ENCODE assay signal across 8 cellular contexts in the genomic region with DNA sequence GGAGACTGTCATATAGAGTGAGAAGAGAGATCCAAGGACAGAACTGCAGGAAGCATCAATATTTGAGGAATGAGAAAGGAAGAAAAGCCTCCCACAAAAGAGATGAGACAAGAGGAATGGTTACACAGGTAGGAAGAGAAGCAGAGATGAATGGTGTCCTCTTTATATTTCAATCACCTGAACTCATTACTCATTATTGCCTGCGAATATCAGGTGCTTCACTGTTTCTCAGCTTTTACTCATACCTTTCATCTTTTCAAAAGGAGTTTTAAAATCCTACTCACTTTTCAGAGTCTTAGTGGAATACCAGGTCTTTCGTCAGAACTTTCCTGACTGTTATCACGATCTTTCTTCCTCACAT. TPM values are rescaled to one million over a fixed set of nuclear protein-coding genes. Genes with fewer than 3 reads are reported as not detected.
DNase-seq lines count a peak whose midpoint lies in the region; ATAC-seq, FAIRE-seq and TF ChIP-seq lines count a peak whose summit lies in the region.

No MANE protein-coding gene starts in this region.

- H3K4me1 ChIP-seq in A549 (no peaks in the 10 kb centered on the region), KMS-11 (ENCODE audit: low read depth, poor library complexity, severe bottlenecking) (peaks cover 16% of the 10 kb centered on the region), esophagus (ENCODE audit: control insufficient read depth in 2 of 2, insufficient read depth in 2 of 2, low read length in 1 of 2) (no peaks in the 10 kb centered on the region), smooth muscle cell (ENCODE audit: low read depth) (peaks cover 17% of the 10 kb centered on the region)

- ATAC-seq in A549 (no peak), GM19467 (IDR thresholded peaks at IDR 0.05; ENCODE audit: unreplicated experiment) (peak; percentile 27)

- H2AFZ ChIP-seq in KMS-11 (ENCODE audit: low read depth) (peak overlapping the region; percentile 88), smooth muscle cell (ENCODE audit: low read depth) (peak overlapping the region; percentile 79)

- no peak for TF ChIP-seq RAD21 in A549 (conservative IDR thresholded peaks at IDR 0.05 in 1 of 2, IDR thresholded peaks at IDR 0.05 in 1 of 2)

- H3F3A ChIP-seq in smooth muscle cell (ENCODE audit: low read depth), result no peaks in the 10 kb centered on the region

- CTCF ChIA-PET in A549 (lab: Yijun Ruan, JAX), result interaction anchor here (0.6 kb wide), 1 partner anchor 298 kb away, joined by 3 read pairs; no protein-coding TSS in a partner anchor

- no peak for TF ChIP-seq EP300 in A549 (IDR thresholded peaks at IDR 0.05)

- H3K79me2 ChIP-seq in KMS-11 (ENCODE audit: insufficient read depth, low read depth), result no peaks in the 10 kb centered on the region
- no peaks in the 10 kb centered on the region for H3K79me2 ChIP-seq in smooth muscle cell (ENCODE audit: low read depth)

- WGBS in A549 (ENCODE audit: missing lambda C conversion rate), result 85% methylated on average over 3 of the region's 3 CpGs
- 36 to 41% methylated on average over 3 of the region's 3 CpGs for WGBS in esophagus, 2 donors
- 26% methylated on average over 3 of the region's 3 CpGs for WGBS in smooth muscle cell (ENCODE audit: low lambda C conversion rate)

- no peaks in the 10 kb centered on the region for H3K9me3 ChIP-seq in A549
- no peaks in the 10 kb centered on the region for H3K9me3 ChIP-seq in esophagus (ENCODE audit: control insufficient read depth in 2 of 2, insufficient read depth in 1 of 2, low read depth in 1 of 2, low read length in 1 of 2)
- no peaks in the 10 kb centered on the region for H3K9me3 ChIP-seq in smooth muscle cell (replicated peaks; ENCODE audit: low read depth)

- FAIRE-seq in A549 (lab: Jason Lieb, UNC), result no peak

- H3K4me2 ChIP-seq in A549, result peak overlapping the region; percentile 53
- peak overlapping the region; percentile 77 for H3K4me2 ChIP-seq in KMS-11
- H3K4me2 ChIP-seq in smooth muscle cell, result peak overlapping the region; percentile 85

- H3K4me3 ChIP-seq in A549 (no peak overlapping the region), KMS-11 (IDR thresholded peaks at IDR 0.05; ENCODE audit: insufficient read depth, low read depth, low read length) (no peak overlapping the region), esophagus (ENCODE audit: low read depth in 1 of 2, low read length in 2 of 2) (peak overlapping the region; percentile 34 to 73), smooth muscle cell (peak overlapping the region; percentile 54)

- no peaks in the 10 kb centered on the region for H4K20me1 ChIP-seq in KMS-11 (ENCODE audit: insufficient read depth)
- no peaks in the 10 kb centered on the region for H4K20me1 ChIP-seq in smooth muscle cell (ENCODE audit: low read depth)

- TF ChIP-seq CTCF in A549 (IDR thresholded peaks at IDR 0.05) (no peak), KMS-11 (conservative IDR thresholded peaks at IDR 0.05; ENCODE audit: low read depth, low read length) (no peak), smooth muscle cell (IDR thresholded peaks at IDR 0.05; ENCODE audit: borderline replicate concordance, insufficient read depth, poor library complexity, severe bottlenecking) (no peak)

- POLR2A ChIA-PET in A549 (lab: Yijun Ruan, JAX), result no interaction called here

- H3K27me3 ChIP-seq in KMS-11 (ENCODE audit: insufficient read depth, low read depth) (no peaks in the 10 kb centered on the region), esophagus (ENCODE audit: control insufficient read depth in 1 of 2, insufficient read depth in 2 of 2, low read length in 2 of 2) (no peaks in the 10 kb centered on the region), smooth muscle cell (ENCODE audit: low read depth) (no peaks in the 10 kb centered on the region)

- H3K27ac ChIP-seq in A549 (no peak overlapping the region), KMS-11 (peak overlapping the region; percentile 18; the same call in 1 of the 2 replicates), esophagus (ENCODE audit: low read depth in 2 of 2, low read length in 1 of 2) (peak overlapping the region; percentile 1 to 22), smooth muscle cell (ENCODE audit: low read depth) (no peak overlapping the region)

- DNase-seq in A549 (ENCODE audit: low read depth in 1 of 2, low spot score in 1 of 2), result no peak
- no peak for DNase-seq in smooth muscle cell (lab: John Stamatoyannopoulos, UW; ENCODE audit: unreplicated experiment)
- no peak for DNase-seq in SKM-1 (lab: John Stamatoyannopoulos, UW; ENCODE audit: unreplicated experiment)
- DNase-seq in middle frontal gyrus (ENCODE audit: extremely low spot score, low spot score), result no peak
- no peak for DNase-seq in nucleus accumbens (lab: John Stamatoyannopoulos, UW)

- H3K36me3 ChIP-seq in KMS-11 (ENCODE audit: insufficient read depth), result no peaks in the 10 kb centered on the region
- H3K36me3 ChIP-seq in esophagus (ENCODE audit: control insufficient read depth in 2 of 2, insufficient read depth in 2 of 2, low read length in 1 of 2), result no peaks in the 10 kb centered on the region
- H3K36me3 ChIP-seq in smooth muscle cell (ENCODE audit: low read depth), result no peaks in the 10 kb centered on the region

- no peak for TF ChIP-seq POLR2A in A549 (IDR thresholded peaks at IDR 0.05; ENCODE audit: low read length)

- H3K9ac ChIP-seq in KMS-11 (peak overlapping the region; percentile 48; the same call in 1 of the 2 replicates), smooth muscle cell (ENCODE audit: low read depth) (peak overlapping the region; percentile 29)

TF ChIP-seq in A549, 52 proteins besides CTCF, POLR2A, EP300 and RAD21:
- TF ChIP-seq HOXB5 (CRISPR knock-in tag; IDR thresholded peaks at IDR 0.05) (no peak), MAFK (IDR thresholded peaks at IDR 0.05; ENCODE audit: partially characterized antibody) (no peak), ZNF302 (CRISPR knock-in tag; IDR thresholded peaks at IDR 0.05) (no peak), RFX5 (IDR thresholded peaks at IDR 0.05) (no peak)

RNA-seq across cellular contexts. Expression of a gene that starts 14.9 kb away (rescaled TPM):
- 15.6 and 29.3 TPM in 2 replicates for polyA plus RNA-seq in A549 (2011; rRNA removed)
- 7.7 and 9.7 TPM in 2 replicates for polyA plus RNA-seq in A549 (2012; cell fraction: cytosol; rRNA removed)
- 11.8 and 15.1 TPM in 2 replicates for polyA plus RNA-seq in A549 (2012; cell fraction: nucleus; rRNA removed)
- polyA plus RNA-seq in A549 (2017; fragmentation: RNase III; extraction: RNeasy Plus Mini Kit Qiagen cat#74134 plus additional on column Dnase treatment), result 12.5 to 15.3 TPM (median 12.8 TPM) in 3 replicates
- polyA minus RNA-seq in A549 (2011; rRNA and poly(A)+ RNA removed), result 22.2 and 24.9 TPM in 2 replicates
- 1 to 10 TPM; 4.1 to 8.5 TPM for polyA plus RNA-seq in esophagus
- total RNA-seq in smooth muscle cell, result 228 and 237 TPM in 2 replicates
- 133 and 163 TPM in 2 replicates for polyA plus RNA-seq in smooth muscle cell

RNA-seq across cellular contexts. Expression of a gene that starts 37.9 kb away (rescaled TPM):
- polyA plus RNA-seq in A549 (2011; rRNA removed) (7.6 and 8.8 TPM in 2 replicates), A549 (2017; fragmentation: RNase III; extraction: RNeasy Plus Mini Kit Qiagen cat#74134 plus additional on column Dnase treatment) (1.8 to 2.5 TPM (median 2.0 TPM) in 3 replicates), esophagus (10 to 100 TPM; 22.0 to 46.9 TPM), smooth muscle cell (0.08 and 0.59 TPM in 2 replicates)
- polyA plus RNA-seq in A549 (2012; cell fraction: cytosol; rRNA removed), result 1.5 and 1.6 TPM in 2 replicates
- polyA plus RNA-seq in A549 (2012; cell fraction: nucleus; rRNA removed), result 1.3 and 1.6 TPM in 2 replicates
- 12.6 and 14.8 TPM in 2 replicates for polyA minus RNA-seq in A549 (2011; rRNA and poly(A)+ RNA removed)
- total RNA-seq in smooth muscle cell, result 4.2 and 4.5 TPM in 2 replicates

Comparison
In these comparisons a context has a peak if more than half of its experiments do, and no peak if none do; other contexts are left out.
1. H3K27ac ChIP-seq: peak in KMS-11 (single experiment) and esophagus (2 of 2); none in A549 (0 of 2) and smooth muscle cell (single experiment).
2. H3K4me3 ChIP-seq: peak in esophagus (2 of 2) and smooth muscle cell (single experiment); none in A549 (single experiment) and KMS-11 (single experiment).
3. Peak in every context shown above with its lines, with median percentiles within 50 percentile points of each other: H3K4me2 ChIP-seq.